12 cellular contexts compared by ENCODE assay signal in genomic region chr1:201536542-201536941, GRCh38. TPM values are rescaled to one million over a fixed set of nuclear protein-coding genes. Genes with fewer than 3 reads are reported as not detected.
DNase-seq lines count a peak whose midpoint lies in the region; ATAC-seq lines count a peak whose summit lies in the region.
"Had no signal": no experiment of that assay in that cellular context is flagged by ENCODE, and none has a peak within 500 bp of the region (broad histone marks: within the 10 kb centered on the region; RNA-seq: fewer than 3 reads in every experiment).

No MANE protein-coding gene starts in this region.

- DNase-seq in MG63: peak; percentile 94
- peak; percentile 58 for DNase-seq in myocyte (ENCODE audit: low read depth)
- no peak for DNase-seq in GM19238 (ENCODE audit: insufficient read length, low spot score)
- DNase-seq in activated T-cell treated with anti-CD3 and anti-CD28 coated beads, Interleukin-2, amount 50 U/mL, for 48 hours: no peak
- DNase-seq in midbrain (lab: John Stamatoyannopoulos, UW): no peak
- DNase-seq: activated T-cell treated with anti-CD3 and anti-CD28 coated beads, Interleukin-2, amount 50 U/mL, for 4 hours; CD4-positive, CD25-positive, alpha-beta regulatory T cell; stimulated activated naive CD8-positive, alpha-beta T cell treated with anti-CD3 and anti-CD28 coated beads, Interleukin-15, Interleukin-2, amounts not matched to agents 100 U/mL and 50 U/mL, for 24 hours had no signal

- H3K4me1 ChIP-seq in ACC112 (ENCODE audit: control insufficient read depth, insufficient read depth, low read length, unreplicated experiment) (peaks cover 53% of the 10 kb centered on the region), duodenal mucosa (ENCODE audit: control insufficient read depth in 1 of 2, insufficient read depth in 2 of 2, low read length in 2 of 2) (peaks cover 13 to 22% of the 10 kb centered on the region in 2 donors)

- no peak for ATAC-seq in GM21367 (IDR thresholded peaks at IDR 0.05; ENCODE audit: unreplicated experiment)
- ATAC-seq: activated T-cell treated with anti-CD3 and anti-CD28 coated beads, Interleukin-2, amount 50 U/mL, for 4 hours; stimulated activated naive CD8-positive, alpha-beta T cell treated with anti-CD3 and anti-CD28 coated beads, Interleukin-15, Interleukin-2, amounts not matched to agents 100 U/mL and 50 U/mL, for 24 hours had no signal

- H3K27me3 ChIP-seq in ACC112 (ENCODE audit: insufficient read depth, low read length) (no peaks in the 10 kb centered on the region), MG63 (no peaks in the 10 kb centered on the region), duodenal mucosa (ENCODE audit: control insufficient read depth in 1 of 2, insufficient read depth in 2 of 2, low read length in 2 of 2) (peaks cover 30 to 40% of the 10 kb centered on the region in 2 donors)

- H3K9me3 ChIP-seq in MG63: no peaks in the 10 kb centered on the region
- H3K9me3 ChIP-seq in duodenal mucosa (ENCODE audit: control insufficient read depth in 1 of 2, low read length in 2 of 2): no peaks in the 10 kb centered on the region

- no peak overlapping the region for H3K9ac ChIP-seq in duodenal mucosa (ENCODE audit: low read depth in 1 of 2, low read length in 2 of 2)

- H3K79me2 ChIP-seq in ACC112 (ENCODE audit: control insufficient read depth, insufficient read depth, low read length, unreplicated experiment): peaks cover 30% of the 10 kb centered on the region

- no peaks in the 10 kb centered on the region for H3K36me3 ChIP-seq in ACC112 (ENCODE audit: insufficient read depth, low read length)
- H3K36me3 ChIP-seq in MG63: no peaks in the 10 kb centered on the region
- no peaks in the 10 kb centered on the region for H3K36me3 ChIP-seq in duodenal mucosa (ENCODE audit: control insufficient read depth in 1 of 2, insufficient read depth in 2 of 2, low read length in 2 of 2)

- H3K4me3 ChIP-seq in ACC112 (ENCODE audit: low read depth, low read length) (peak overlapping the region; percentile 63), MG63 (peak overlapping the region; percentile 12; the same call in 1 of the 2 replicates), duodenal mucosa (ENCODE audit: low read depth in 1 of 2, low read length in 2 of 2) (no peak overlapping the region)
- H3K4me3 ChIP-seq: SK-N-MC had no signal

- H3K27ac ChIP-seq in ACC112 (ENCODE audit: low read depth, low read length) (peak overlapping the region; percentile 95), duodenal mucosa (ENCODE audit: low read depth, low read length) (peak overlapping the region; percentile 12)
- H3K27ac ChIP-seq: SK-N-MC had no signal

- H2AFZ ChIP-seq in ACC112 (ENCODE audit: low read length, unreplicated experiment): no peak overlapping the region

RNA-seq across cellular contexts. Expression of gene NAV1, which starts 2.4 kb away (rescaled TPM):
- total RNA-seq in MG63 (2014; rRNA removed; shearing (Covaris generic); ENCODE audit: low replicate concordance): 17.7 and 22.9 TPM in 2 replicates
- total RNA-seq in myocyte: 30.5 and 43.3 TPM in 2 replicates
- polyA plus RNA-seq in myocyte (2012): 55.9 TPM

RNA-seq across cellular contexts. Expression of gene CSRP1, which starts 29.6 kb away (rescaled TPM):
- total RNA-seq in MG63 (2014; rRNA removed; shearing (Covaris generic); ENCODE audit: low replicate concordance): 108 and 190 TPM in 2 replicates
- 184 and 198 TPM in 2 replicates for total RNA-seq in myocyte
- polyA plus RNA-seq in myocyte (2012): 472 TPM

Comparison
In these comparisons a context has a peak if more than half of its experiments do, and no peak if none do; other contexts are left out.
1. H3K4me3 ChIP-seq: peak in ACC112 (single experiment) and MG63 (single experiment); none in duodenal mucosa (0 of 2).
2. DNase-seq: peak in MG63 (single experiment) and myocyte (single experiment); none in GM19238 (single experiment), activated T-cell treated with anti-CD3 and anti-CD28 coated beads, Interleukin-2, amount 50 U/mL, for 48 hours (0 of 2) and midbrain (single experiment).